ENCODE assay signal across 29 cellular contexts in the genomic region with DNA sequence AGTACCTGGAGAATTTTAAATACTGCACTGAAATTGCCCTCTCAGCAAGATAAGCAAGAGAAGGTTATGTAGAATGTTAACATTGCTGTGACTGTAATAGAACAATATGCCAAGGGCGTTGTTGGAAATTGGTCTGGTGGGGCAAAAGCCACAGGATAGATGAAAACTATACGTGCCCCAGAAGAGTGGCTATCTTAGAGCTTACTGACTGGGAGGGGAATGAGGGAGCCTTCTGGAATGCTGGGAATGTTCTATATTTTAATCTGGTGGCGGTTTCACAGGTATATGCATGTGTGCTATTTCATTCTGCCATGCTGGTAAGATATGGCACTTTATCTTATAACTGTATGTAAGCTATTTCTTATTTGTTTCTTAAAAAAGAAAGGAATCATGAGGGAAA. TPM values are rescaled to one million over a fixed set of nuclear protein-coding genes. Genes with fewer than 3 reads are reported as not detected.
"Had no signal": no experiment of that assay in that cellular context is flagged by ENCODE, and none has a peak within 500 bp of the region (broad histone marks: within the 10 kb centered on the region; RNA-seq: fewer than 3 reads in every experiment).

No MANE protein-coding gene starts in this region.

- H3K4me1 ChIP-seq: heart left ventricle, left lung, lower lobe of right lung, stomach, thyroid gland had no signal

- ATAC-seq: effector memory CD8-positive, alpha-beta T cell; heart left ventricle; left lung; lower lobe of right lung; sciatic nerve; stimulated activated naive B cell treated with anti-CD40 and anti-IgM and Interleukin-4, amounts not matched to agents 10 μg/mL and 1 μg/mL and 100 μg/mL, for 72 hours had no signal

- H3K27ac ChIP-seq: brain microvascular endothelial cell, heart left ventricle, left lung, lower lobe of right lung, ovary, stomach, thyroid gland, WERI-Rb-1 had no signal

- H3K36me3 ChIP-seq: brain microvascular endothelial cell, heart left ventricle, left lung, lower lobe of right lung, ovary, stomach, thyroid gland, WERI-Rb-1 had no signal

- H3K4me2 ChIP-seq: smooth muscle cell had no signal

- H3K9me3 ChIP-seq: left lung, lower lobe of right lung, ovary, stomach, thyroid gland had no signal

- H3K4me3 ChIP-seq: heart left ventricle, left lung, lower lobe of right lung, ovary, smooth muscle cell, stomach, thyroid gland had no signal

- H3K27me3 ChIP-seq: brain microvascular endothelial cell, ovary, thyroid gland had no signal

- FAIRE-seq: astrocyte, TTC549 had no signal

- DNase-seq: activated CD4-positive, alpha-beta memory T cell treated with anti-CD3 and anti-CD28 coated beads for 36 hours; activated CD4-positive, alpha-beta T cell treated with anti-CD3 and anti-CD28 coated beads, Interleukin-2, amount 10 ng/mL, durations not matched to agents 24 days and 14 days; activated CD4-positive, CD25-positive, alpha-beta regulatory T cell treated with anti-CD3 and anti-CD28 coated beads, Interleukin-2, amount 50 U/mL, for 72 hours; activated CD8-positive, alpha-beta memory T cell treated with anti-CD3 and anti-CD28 coated beads, Interleukin-2, amount 50 U/mL, for 48 hours; activated gamma-delta T cell treated with Interleukin-2 at 50 U/mL for 16 hours; activated naive CD4-positive, alpha-beta T cell treated with anti-CD3 and anti-CD28 coated beads, Interleukin-2, amount 50 U/mL, for 16 hours; activated T-cell treated with anti-CD3 and anti-CD28 coated beads, Interleukin-2, amount 50 U/mL, for 24 hours; amniotic stem cell; brain microvascular endothelial cell; cortex of kidney; effector memory CD8-positive, alpha-beta T cell; erythroblast; heart left ventricle; left lung; lower lobe of right lung; mesenchymal stem cell; ovary; stimulated activated CD4-positive, alpha-beta T cell treated with anti-CD3 and anti-CD28 coated beads, Interleukin-1b, Interleukin-23, amount 100 ng/mL, for 48 hours; stimulated activated naive B cell treated with anti-CD40 and anti-IgM and Interleukin-4, amounts not matched to agents 10 μg/mL and 1 μg/mL and 100 μg/mL, for 72 hours; stomach; T-helper 9 cell; thyroid gland; WERI-Rb-1 had no signal

RNA-seq across cellular contexts. Expression of gene RIMS4, which starts 39.9 kb away (rescaled TPM):
- total RNA-seq: activated CD4-positive, alpha-beta memory T cell treated with anti-CD3 and anti-CD28 coated beads for 36 hours; activated CD4-positive, alpha-beta T cell treated with anti-CD3 and anti-CD28 coated beads, Interleukin-2, amount 10 ng/mL, durations not matched to agents 24 days and 14 days; fibroblast of villous mesenchyme; kidney epithelial cell; smooth muscle cell had no signal
- polyA plus RNA-seq: smooth muscle cell had no signal
